ENCODE assay signal across 1 cellular context in genomic region chr12:47957671-47958070, GRCh38.
TF ChIP-seq lines count a peak whose summit lies in the region.

No MANE protein-coding gene starts in this region.

TF ChIP-seq in K562, 482 proteins besides CTCF, POLR2A, EP300 and RAD21:
- TF ChIP-seq ZNF280A (IDR thresholded peaks at IDR 0.05; ENCODE audit: low read depth, partially characterized antibody) (peak; percentile 45), ZFP36 (IDR thresholded peaks at IDR 0.05; ENCODE audit: low read depth, low read length, partially characterized antibody) (peak; percentile 28), TRIM28 (IDR thresholded peaks at IDR 0.05) (peak; percentile 44; the same call in 1 of the 2 replicates), CBX3 (IDR thresholded peaks at IDR 0.05; ENCODE audit: borderline replicate concordance in 1 of 2, low read length in 2 of 2) (peak in 1 of 2 experiments; percentile 69; a peak in 1 of 3 replicates), CBX5 (IDR thresholded peaks at IDR 0.05; ENCODE audit: borderline replicate concordance, low read depth) (peak; percentile 73; the same call in 1 of the 2 replicates)
TF ChIP-seq in K562: peak in this region for 5; not testable (repeated sequence) for 477.
